19 cellular contexts compared by ENCODE assay signal in genomic region chr14:36514278-36515104, GRCh38. TPM values are rescaled to one million over a fixed set of nuclear protein-coding genes. Genes with fewer than 3 reads are reported as not detected.
DNase-seq lines count a peak whose midpoint lies in the region; ATAC-seq and TF ChIP-seq lines count a peak whose summit lies in the region.
"Had no signal": no experiment of that assay in that cellular context is flagged by ENCODE, and none has a peak within 500 bp of the region (broad histone marks: within the 10 kb centered on the region; RNA-seq: fewer than 3 reads in every experiment).

No MANE protein-coding gene starts in this region.

- H3K4me1 ChIP-seq in left lung = peaks cover 0 to 7% of the 10 kb centered on the region in 2 donors

- H3K36me3 ChIP-seq in left lung = no peaks in the 10 kb centered on the region

- ATAC-seq in left lung = peak; percentile 2
- no peak for ATAC-seq in HG02571 (IDR thresholded peaks at IDR 0.05; ENCODE audit: unreplicated experiment)
- no peak for ATAC-seq in HG02798 (IDR thresholded peaks at IDR 0.05; ENCODE audit: poor library complexity, unreplicated experiment)
- ATAC-seq: sciatic nerve, T-cell had no signal

- H3K4me3 ChIP-seq in left lung = peak overlapping the region; percentile 32 to 38
- H3K4me3 ChIP-seq: testis had no signal

- intact Hi-C loops in left lung (cut with DNase I) = no loop called here

- in situ Hi-C loops in GM13976 (cut with MboI; ENCODE audit: low sequenced_read_pairs, unreplicated experiment) = no loop called here

- H3K27ac ChIP-seq in left lung = peak overlapping the region; percentile 78 to 94
- H3K27ac ChIP-seq: testis had no signal

- TF ChIP-seq CTCF in GM13976 (IDR thresholded peaks at IDR 0.05; ENCODE audit: borderline replicate concordance, control extremely low read depth, extremely low read depth, insufficient read depth, missing control alignments) = no peak
- no peak for TF ChIP-seq CTCF in left lung (IDR thresholded peaks at IDR 0.05)

- DNase-seq in 8988T (peak; percentile 24), GM13976 (ENCODE audit: low spot score) (peak; percentile 34), NCI-H774 (lab: John Stamatoyannopoulos, UW) (peak; percentile 31), left lung (peak; percentile 41 to 63), NCI-H1694 treated with DMSO at 0.1 percent for 48 hours (lab: John Stamatoyannopoulos, UW) (no peak), NCI-H446 treated with DMSO at 0.1 percent for 48 hours (lab: John Stamatoyannopoulos, UW) (no peak)
- DNase-seq: activated CD8-positive, alpha-beta memory T cell treated with anti-CD3 and anti-CD28 coated beads, Interleukin-2, amount 50 U/mL, for 48 hours; COR-L47; effector CD4-positive, alpha-beta T cell; HCEC 1CT; mammary epithelial cell; NCI-H82; stimulated activated CD8-positive, alpha-beta memory T cell treated with anti-CD3 and anti-CD28 coated beads, Interleukin-4, amount 100 ng/mL, for 48 hours; T-cell; testis had no signal

- H3K27me3 ChIP-seq in left lung = peaks cover 95 to 98% of the 10 kb centered on the region in 2 donors
- H3K27me3 ChIP-seq: testis had no signal

- no peaks in the 10 kb centered on the region for H3K9me3 ChIP-seq in left lung
- H3K9me3 ChIP-seq: testis had no signal

RNA-seq across cellular contexts. Expression of gene NKX2-1, which starts 5.5 kb away (rescaled TPM):
- total RNA-seq in left lung = 100 to 1,000 TPM; 133 to 251 TPM
- total RNA-seq: mammary epithelial cell, neural crest cell had no signal

Comparison
In these comparisons a context has a peak if more than half of its experiments do, and no peak if none do; other contexts are left out.
1. DNase-seq: peak in 8988T (single experiment), GM13976 (single experiment), NCI-H774 (single experiment) and left lung (2 of 2); none in NCI-H1694 treated with DMSO at 0.1 percent for 48 hours (single experiment) and NCI-H446 treated with DMSO at 0.1 percent for 48 hours (single experiment).